1 cellular context compared by ENCODE assay signal in the genomic region with DNA sequence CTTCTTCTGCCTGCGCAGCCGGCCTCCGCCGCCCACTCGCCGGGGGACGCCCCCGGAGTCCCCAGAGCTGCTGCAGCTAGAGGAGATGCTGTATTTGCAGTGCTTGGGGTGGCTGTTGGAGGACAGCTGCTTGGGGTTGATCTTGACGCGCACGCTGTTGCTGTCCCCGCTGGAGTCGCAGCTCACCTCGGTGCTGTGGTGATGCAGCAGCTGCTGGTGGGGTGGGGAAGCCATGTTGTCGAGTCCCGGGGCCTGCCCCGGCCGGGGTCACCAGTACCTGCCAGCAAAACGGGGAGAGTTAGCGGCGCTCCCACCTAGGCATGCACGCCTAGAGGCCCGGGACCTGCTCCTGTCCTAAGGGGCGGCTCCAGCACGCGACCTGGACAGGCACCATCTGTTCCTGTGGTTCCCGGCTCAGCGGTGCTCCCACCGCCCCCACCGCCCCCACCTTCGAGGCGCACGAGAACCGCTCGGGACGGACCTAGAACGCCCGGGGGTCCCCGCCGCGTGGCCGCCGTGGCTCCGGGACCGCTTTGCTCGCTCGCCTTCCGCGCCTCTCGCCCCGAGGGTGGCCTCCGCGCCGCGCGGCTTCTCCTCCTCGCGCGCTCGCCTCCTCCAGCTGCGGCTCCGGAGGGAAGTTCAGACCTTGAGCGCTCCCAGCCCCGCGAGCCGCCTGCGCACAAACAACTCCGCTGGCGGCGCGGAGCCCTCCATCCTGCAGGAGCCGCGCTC.
A peak's percentile ranks its signal among the peaks of the same experiment; 100 is the strongest.
TF ChIP-seq lines count a peak whose summit lies in the region.

No MANE protein-coding gene starts in this region.

TF ChIP-seq in K562, 482 proteins besides CTCF, POLR2A, EP300 and RAD21:
- TF ChIP-seq MITF (IDR thresholded peaks at IDR 0.05), result no peak
- no peak for TF ChIP-seq FOXP4 (CRISPR knock-in tag; IDR thresholded peaks at IDR 0.05; ENCODE audit: borderline replicate concordance)
- peak; percentile 12 for TF ChIP-seq ZFP36 (IDR thresholded peaks at IDR 0.05; ENCODE audit: low read depth, low read length, partially characterized antibody)
- TF ChIP-seq, protein P1, sequence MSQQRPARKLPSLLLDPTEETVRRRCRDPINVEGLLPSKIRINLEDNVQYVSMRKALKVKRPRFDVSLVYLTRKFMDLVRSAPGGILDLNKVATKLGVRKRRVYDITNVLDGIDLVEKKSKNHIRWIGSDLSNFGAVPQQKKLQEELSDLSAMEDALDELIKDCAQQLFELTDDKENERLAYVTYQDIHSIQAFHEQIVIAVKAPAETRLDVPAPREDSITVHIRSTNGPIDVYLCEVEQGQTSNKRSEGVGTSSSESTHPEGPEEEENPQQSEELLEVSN (IDR thresholded peaks at IDR 0.05; ENCODE audit: borderline replicate concordance in 1 of 2, extremely low read depth in 1 of 2, insufficient read depth in 1 of 2, insufficient read length in 1 of 2, low read depth in 1 of 2, low read length in 1 of 2, poor library complexity in 1 of 2, severe bottlenecking in 1 of 2), result peak in 1 of 2 experiments; percentile 5
- peak; percentile 86 for TF ChIP-seq HNRNPLL (IDR thresholded peaks at IDR 0.05; ENCODE audit: low read depth, low read length, poor library complexity, severe bottlenecking)
- peak; percentile 48 to 50; a peak in 2 of 4 replicates for TF ChIP-seq NRF1 (conservative IDR thresholded peaks at IDR 0.05 in 1 of 2, IDR thresholded peaks at IDR 0.05 in 1 of 2)
- no peak for TF ChIP-seq HMG20B (CRISPR knock-in tag; IDR thresholded peaks at IDR 0.05)
- no peak for TF ChIP-seq KAT7 (CRISPR knock-in tag; IDR thresholded peaks at IDR 0.05; ENCODE audit: borderline replicate concordance)
- no peak for TF ChIP-seq RBBP5 (IDR thresholded peaks at IDR 0.05; ENCODE audit: borderline replicate concordance, insufficient read depth, low read length, poor library complexity, severe bottlenecking)
- no peak for TF ChIP-seq MTA3 (IDR thresholded peaks at IDR 0.05; ENCODE audit: borderline replicate concordance)
- TF ChIP-seq UBTF (IDR thresholded peaks at IDR 0.05; ENCODE audit: borderline replicate concordance in 1 of 2, low read depth in 2 of 2, low read length in 2 of 2), result 0 out of 4 replicates have a peak, but pooled peaks have one; percentile 39 to 40
- TF ChIP-seq CTBP1 (IDR thresholded peaks at IDR 0.05; ENCODE audit: borderline replicate concordance), result 0 out of 2 replicates have a peak, but pooled peaks have one; percentile 13
